8 cellular contexts compared by ENCODE assay signal in the genomic region with DNA sequence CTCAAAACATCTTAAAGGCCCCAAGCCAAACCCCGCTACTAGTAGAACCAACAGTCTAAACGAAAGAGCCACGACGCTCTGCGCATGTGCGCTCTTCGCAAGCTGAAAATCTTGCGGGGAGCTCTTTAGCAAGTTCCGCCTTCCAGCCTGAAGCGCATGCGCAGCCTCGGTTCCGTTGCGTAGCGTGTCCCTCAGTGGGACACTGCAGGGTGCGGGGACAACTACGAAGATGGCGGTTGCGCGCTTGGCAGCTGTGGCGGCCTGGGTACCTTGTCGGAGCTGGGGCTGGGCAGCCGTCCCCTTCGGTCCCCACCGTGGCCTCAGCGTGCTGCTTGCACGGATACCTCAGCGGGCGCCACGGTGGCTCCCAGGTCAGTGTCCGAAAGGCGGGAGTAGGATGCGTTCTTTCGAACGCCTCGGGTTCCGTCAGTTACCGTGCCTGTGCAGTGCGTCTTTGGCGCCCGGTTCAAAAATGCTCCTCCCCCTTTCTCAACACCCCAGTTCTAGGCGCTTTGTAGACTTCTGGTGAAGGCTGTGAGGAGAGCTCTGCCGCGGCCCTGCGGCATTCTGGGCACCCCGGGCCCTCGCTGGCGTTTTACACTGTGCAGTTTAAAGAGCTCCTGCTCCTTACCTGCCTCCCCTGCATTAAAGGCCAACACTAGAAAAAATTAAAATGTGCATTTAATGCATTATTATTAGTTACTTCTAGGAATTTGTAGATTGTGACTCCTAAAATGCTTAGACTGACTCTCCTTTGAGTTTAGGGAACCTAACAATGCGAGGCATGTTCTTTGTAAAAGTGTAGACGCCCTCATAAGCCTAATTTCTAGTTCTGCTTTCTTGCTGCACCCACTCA.
DNase-seq lines count a peak whose midpoint lies in the region; ATAC-seq and TF ChIP-seq lines count a peak whose summit lies in the region.

Gene ABHD10, plus strand, starts transcription at position 194 of the 856 bp plus-strand sequence. Its CDS starts 36 bp downstream, at position 230.

- peak; percentile 92 for TF ChIP-seq POLR2A in erythroblast (IDR thresholded peaks at IDR 0.05; ENCODE audit: low read length)

- peak within 1 kb of the TSS; percentile 96 for H3K4me3 ChIP-seq in mucosa of rectum (ENCODE audit: low read length in 2 of 2)

- peak; percentile 95 for ATAC-seq in GM21526 (IDR thresholded peaks at IDR 0.05; ENCODE audit: low FRiP score, unreplicated experiment)

- H3K27me3 ChIP-seq in mucosa of rectum (ENCODE audit: control insufficient read depth in 2 of 2, insufficient read depth in 2 of 2, low read length in 2 of 2), result no peaks in the 10 kb centered on the region

- no peaks in the 10 kb centered on the region for H3K9me3 ChIP-seq in mucosa of rectum (ENCODE audit: control insufficient read depth in 2 of 2, low read length in 2 of 2)

- DNase-seq in DMS 273 (lab: John Stamatoyannopoulos, UW; ENCODE audit: unreplicated experiment) (peak; percentile 99), HuH-7.5 (ENCODE audit: low spot score) (peak; percentile 76), OCI-M2 (lab: John Stamatoyannopoulos, UW; ENCODE audit: unreplicated experiment) (peak; percentile 55), activated T-cell treated with anti-CD3 and anti-CD28 coated beads for 48 hours (ENCODE audit: low read depth) (peak; percentile 93), erythroblast (lab: John Stamatoyannopoulos, UW) (peak; percentile 97)
- DNase-seq in stimulated activated CD8-positive, alpha-beta memory T cell treated with anti-CD3 and anti-CD28 coated beads, Interleukin-4, amount 100 ng/mL, for 48 hours, result peak; percentile 98

- peaks cover 8 to 19% of the 10 kb centered on the region in 2 donors for H3K4me1 ChIP-seq in mucosa of rectum (ENCODE audit: control insufficient read depth in 2 of 2, insufficient read depth in 2 of 2, low read length in 2 of 2)

- peak within 1 kb of the TSS; percentile 78 to 89 for H3K9ac ChIP-seq in mucosa of rectum (ENCODE audit: low read depth in 1 of 2, low read length in 2 of 2)

- H3K36me3 ChIP-seq in mucosa of rectum (ENCODE audit: control insufficient read depth in 2 of 2, insufficient read depth in 2 of 2, low read length in 2 of 2), result no peaks in the 10 kb centered on the region

- H3K27ac ChIP-seq in mucosa of rectum (ENCODE audit: low read depth in 2 of 2, low read length in 2 of 2), result peak within 1 kb of the TSS; percentile 77 to 87

Comparison
In these comparisons a context has a peak if more than half of its experiments do, and no peak if none do; other contexts are left out.
1. Peak in every context shown above with its lines: DNase-seq, ATAC-seq, H3K4me3 ChIP-seq and H3K27ac ChIP-seq.